In genomic region chr19:6530385-6531162, GRCh38 we compare ENCODE assay signal across 8 cellular contexts. TPM values are rescaled to one million over a fixed set of nuclear protein-coding genes. Genes with fewer than 3 reads are reported as not detected.
DNase-seq lines count a peak whose midpoint lies in the region; ATAC-seq and TF ChIP-seq lines count a peak whose summit lies in the region.

A gene with protein sequence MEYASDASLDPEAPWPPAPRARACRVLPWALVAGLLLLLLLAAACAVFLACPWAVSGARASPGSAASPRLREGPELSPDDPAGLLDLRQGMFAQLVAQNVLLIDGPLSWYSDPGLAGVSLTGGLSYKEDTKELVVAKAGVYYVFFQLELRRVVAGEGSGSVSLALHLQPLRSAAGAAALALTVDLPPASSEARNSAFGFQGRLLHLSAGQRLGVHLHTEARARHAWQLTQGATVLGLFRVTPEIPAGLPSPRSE (plus strand): TSS chr19:6531026. CDS start chr19:6531037, 11 bp downstream.

- H3K4me1 ChIP-seq in SJSA1 (replicated peaks) (peaks cover 19% of the 10 kb centered on the region), foreskin keratinocyte (no peaks in the 10 kb centered on the region), neuron (ENCODE audit: insufficient read depth, low read length) (peaks cover 9% of the 10 kb centered on the region), stomach smooth muscle (ENCODE audit: control insufficient read depth, insufficient read depth, low read length) (peaks cover 18% of the 10 kb centered on the region)

- peak within 1 kb of the TSS; percentile 74 for H3K27ac ChIP-seq in SJSA1
- H3K27ac ChIP-seq in foreskin keratinocyte: peak within 1 kb of the TSS; percentile 77
- H3K27ac ChIP-seq in stomach smooth muscle (ENCODE audit: low read length): no peak within 1 kb of the TSS

- DNase-seq in AG04449 (ENCODE audit: low read depth, low spot score) (peak; percentile 10), HuH-7 (ENCODE audit: low spot score) (peak; percentile 90), SJSA1 (ENCODE audit: low read depth in 1 of 2, low spot score in 2 of 2) (peak; percentile 90 to 92), foreskin keratinocyte (peak; percentile 57 to 77)
- peak; percentile 59 to 66 (median 62) for DNase-seq in activated naive CD4-positive, alpha-beta T cell (lab: John Stamatoyannopoulos, UW)

- H3K4me3 ChIP-seq in AG04449 (ENCODE audit: low read depth, low read length) (peak within 1 kb of the TSS; percentile 71), SJSA1 (peak within 1 kb of the TSS; percentile 60), neuron (ENCODE audit: low read length) (peak within 1 kb of the TSS; percentile 38), stomach smooth muscle (ENCODE audit: low read length in 2 of 2) (peak within 1 kb of the TSS; percentile 78 to 85)

- TF ChIP-seq CTCF in AG04449 (IDR thresholded peaks at IDR 0.05; ENCODE audit: insufficient read depth, low read length, missing control alignments): no peak
- no peak for TF ChIP-seq CTCF in foreskin keratinocyte (conservative IDR thresholded peaks at IDR 0.05)

- no peaks in the 10 kb centered on the region for H3K27me3 ChIP-seq in SJSA1 (replicated peaks)
- H3K27me3 ChIP-seq in foreskin keratinocyte: no peaks in the 10 kb centered on the region
- peaks cover 22% of the 10 kb centered on the region for H3K27me3 ChIP-seq in neuron (ENCODE audit: insufficient read depth, low read length)
- H3K27me3 ChIP-seq in stomach smooth muscle (ENCODE audit: control insufficient read depth in 1 of 2, insufficient read depth in 2 of 2, low read length in 2 of 2): peaks cover 13 to 19% of the 10 kb centered on the region in 2 donors

- H3K9ac ChIP-seq in stomach smooth muscle (ENCODE audit: low read length in 2 of 2): peak within 1 kb of the TSS; percentile 77 to 82

- TF ChIP-seq POLR2A in GM18951 (IDR thresholded peaks at IDR 0.05; ENCODE audit: extremely low read depth, insufficient read depth, insufficient read length): peak; percentile 100

- H3K36me3 ChIP-seq in SJSA1 (peaks cover 14% of the 10 kb centered on the region), neuron (ENCODE audit: insufficient read depth, low read length) (no peaks in the 10 kb centered on the region), stomach smooth muscle (ENCODE audit: control insufficient read depth in 2 of 2, insufficient read depth in 2 of 2, low read length in 2 of 2) (no peaks in the 10 kb centered on the region)

- peak; percentile 77 for ATAC-seq in foreskin keratinocyte

- POLR2A ChIA-PET in AG04449 (lab: Yijun Ruan, JAX): interaction anchor here (0.6 to 1.2 kb wide), 13 partner anchors 10 to 206 kb away, joined by 3 to 8 read pairs (median 4); partner anchors contain the start of gene KHSRP

- in situ Hi-C loops in GM18951 (cut with MboI; ENCODE audit: low sequenced_read_pairs, unreplicated experiment): no loop called here

- peak within 1 kb of the TSS; percentile 50 for H2AFZ ChIP-seq in neuron (ENCODE audit: low read depth, low read length)

- H3K9me3 ChIP-seq in SJSA1 (replicated peaks): no peaks in the 10 kb centered on the region
- no peaks in the 10 kb centered on the region for H3K9me3 ChIP-seq in neuron (ENCODE audit: low read length)
- H3K9me3 ChIP-seq in stomach smooth muscle (ENCODE audit: control insufficient read depth in 2 of 2, low read length in 2 of 2): no peaks in the 10 kb centered on the region

- CTCF ChIA-PET in AG04449 (lab: Yijun Ruan, JAX): interaction anchor here (0.8 to 0.9 kb wide), 2 partner anchors 203 to 333 kb away, joined by 3 read pairs; no protein-coding TSS in a partner anchor

RNA-seq across cellular contexts. Expression of the gene that starts here (rescaled TPM):
- 16.3 and 18.2 TPM in 2 replicates for total RNA-seq in SJSA1 (2014; rRNA removed; shearing (Covaris generic))
- total RNA-seq in foreskin keratinocyte: 23.2 and 27.9 TPM in 2 replicates
- 27.7 and 35.4 TPM in 2 replicates for polyA plus RNA-seq in foreskin keratinocyte

Comparison
In these comparisons a context has a peak if more than half of its experiments do, and no peak if none do; other contexts are left out.
1. DNase-seq: peak in every context shown above with its lines; median percentile 91 in SJSA1; 90 in HuH-7; 67 in foreskin keratinocyte; 62 in activated naive CD4-positive, alpha-beta T cell; 10 in AG04449.